In genomic region chr17:21316212-21316886, GRCh38 we compare ENCODE assay signal across 10 cellular contexts. TPM values are rescaled to one million over a fixed set of nuclear protein-coding genes. Genes with fewer than 3 reads are reported as not detected.
DNase-seq lines count a peak whose midpoint lies in the region; ATAC-seq and TF ChIP-seq lines count a peak whose summit lies in the region.
"Not testable (repeated sequence)": the region's sequence is repeated elsewhere in the genome, so short reads cannot be mapped to it uniquely, and the experiment has no call there.
"Had no signal": no experiment of that assay in that cellular context is flagged by ENCODE, and none has a peak within 500 bp of the region (broad histone marks: within the 10 kb centered on the region; RNA-seq: fewer than 3 reads in every experiment).

No MANE protein-coding gene starts in this region.

- H3K27me3 Mint-ChIP-seq in CD14-positive monocyte (ENCODE audit: low read depth in 3 of 3); naive B cell; stimulated activated naive B cell treated with anti-CD40 and anti-IgM and Interleukin-4, amounts not matched to agents 10 μg/mL and 1 μg/mL and 100 μg/mL, for 72 hours: not testable (repeated sequence)

- not testable (repeated sequence) for H3K36me3 ChIP-seq in SK-N-MC (ENCODE audit: insufficient read depth, low read length)

- peak overlapping the region; percentile 28; the same call in 1 of the 2 replicates for H3K4me3 ChIP-seq in SK-N-MC

- H3K9ac ChIP-seq in SK-N-MC (ENCODE audit: insufficient read length): not testable (repeated sequence)

- H3K36me3 Mint-ChIP-seq in CD14-positive monocyte: peaks cover 35 to 42% of the 10 kb centered on the region in 2 donors
- not testable (repeated sequence) for H3K36me3 Mint-ChIP-seq in activated naive CD4-positive, alpha-beta T cell treated with anti-CD3 and anti-CD28 coated beads, Interleukin-2, amount 50 U/mL, for 72 hours; naive B cell
- peaks cover 0 to 15% of the 10 kb centered on the region in 2 donors for H3K36me3 Mint-ChIP-seq in stimulated activated naive B cell treated with anti-CD40 and anti-IgM and Interleukin-4, amounts not matched to agents 10 μg/mL and 1 μg/mL and 100 μg/mL, for 72 hours

- H3K4me3 Mint-ChIP-seq in CD14-positive monocyte; stimulated activated naive B cell treated with anti-CD40 and anti-IgM and Interleukin-4, amounts not matched to agents 10 μg/mL and 1 μg/mL and 100 μg/mL, for 72 hours: not testable (repeated sequence)
- H3K4me3 Mint-ChIP-seq in naive B cell: peak overlapping the region in 3 of 8 donors; percentile 15 to 65 (median 32)

- intact Hi-C loops in CD14-positive monocyte (cut with micrococcal nuclease): not testable (repeated sequence)
- intact Hi-C loops in Right ventricle myocardium inferior (cut with DNase I): loop anchor here (10.0 kb wide), 2 partner anchors 138 to 198 kb away; no protein-coding TSS in a partner anchor

- H3K9me3 Mint-ChIP-seq in CD14-positive monocyte; activated naive CD4-positive, alpha-beta T cell treated with anti-CD3 and anti-CD28 coated beads, Interleukin-2, amount 50 U/mL, for 72 hours; naive B cell; stimulated activated naive B cell treated with anti-CD40 and anti-IgM and Interleukin-4, amounts not matched to agents 10 μg/mL and 1 μg/mL and 100 μg/mL, for 72 hours: not testable (repeated sequence)

- peak overlapping the region in 1 of 7 donors; percentile 50 for H3K27ac Mint-ChIP-seq in CD14-positive monocyte
- not testable (repeated sequence) for H3K27ac Mint-ChIP-seq in activated naive CD4-positive, alpha-beta T cell treated with anti-CD3 and anti-CD28 coated beads, Interleukin-2, amount 50 U/mL, for 72 hours; naive B cell; stimulated activated naive B cell treated with anti-CD40 and anti-IgM and Interleukin-4, amounts not matched to agents 10 μg/mL and 1 μg/mL and 100 μg/mL, for 72 hours

- not testable (repeated sequence) for H3K27ac ChIP-seq in SK-N-MC

- DNase-seq in CD14-positive monocyte (ENCODE audit: low spot score) (peak; percentile 41), Right ventricle myocardium inferior (ENCODE audit: missing footprints) (peak; percentile 59)
- DNase-seq in SK-N-MC (ENCODE audit: low read depth, low spot score); activated naive CD4-positive, alpha-beta T cell treated with anti-CD3 and anti-CD28 coated beads, Interleukin-2, amount 50 U/mL, for 72 hours (ENCODE audit: low spot score in 2 of 2); naive B cell; stimulated activated naive B cell treated with anti-CD40 and anti-IgM and Interleukin-4, amounts not matched to agents 10 μg/mL and 1 μg/mL and 100 μg/mL, for 72 hours: not testable (repeated sequence)

- peak; percentile 12 for TF ChIP-seq CTCF in CD14-positive monocyte (IDR thresholded peaks at IDR 0.05)

- H3K9me3 ChIP-seq in SK-N-MC (ENCODE audit: low read depth, low read length): not testable (repeated sequence)

- ATAC-seq in GM21390 (IDR thresholded peaks at IDR 0.05; ENCODE audit: unreplicated experiment) (peak; percentile 56), HG02973 (IDR thresholded peaks at IDR 0.05; ENCODE audit: unreplicated experiment) (peak; percentile 47), Right ventricle myocardium inferior (peak; percentile 84), naive B cell (ENCODE audit: low read depth in 2 of 2) (peak; percentile 90 to 91)
- peak; percentile 80 to 81 for ATAC-seq in activated naive CD4-positive, alpha-beta T cell treated with anti-CD3 and anti-CD28 coated beads, Interleukin-2, amount 50 U/mL, for 72 hours
- peak; percentile 83 to 89 for ATAC-seq in stimulated activated naive B cell treated with anti-CD40 and anti-IgM and Interleukin-4, amounts not matched to agents 10 μg/mL and 1 μg/mL and 100 μg/mL, for 72 hours (replicated peaks)

- H3K4me1 Mint-ChIP-seq in CD14-positive monocyte; naive B cell; stimulated activated naive B cell treated with anti-CD40 and anti-IgM and Interleukin-4, amounts not matched to agents 10 μg/mL and 1 μg/mL and 100 μg/mL, for 72 hours: not testable (repeated sequence)

RNA-seq across cellular contexts. Expression of gene MAP2K3, which starts 31.8 kb away (rescaled TPM):
- polyA plus RNA-seq in CD14-positive monocyte: 100 to 1,000 TPM; 107 to 166 TPM
- total RNA-seq in activated naive CD4-positive, alpha-beta T cell treated with anti-CD3 and anti-CD28 coated beads, Interleukin-2, amount 50 U/mL, for 72 hours: 100 to 1,000 TPM; 101 to 130 TPM
- 37.7 TPM for total RNA-seq in Right ventricle myocardium inferior
- polyA plus RNA-seq in naive B cell (ENCODE audit: low read depth in 6 of 6): 100 to 1,000 TPM in 2 of 6 donors, 10 to 100 TPM in 4; 93.2 to 151 (median 99.7) TPM

RNA-seq across cellular contexts. Expression of gene KCNJ12, which starts 59.8 kb away (rescaled TPM):
- polyA plus RNA-seq in CD14-positive monocyte (not detected), naive B cell (ENCODE audit: low read depth in 6 of 6) (not detected)
- total RNA-seq in activated naive CD4-positive, alpha-beta T cell treated with anti-CD3 and anti-CD28 coated beads, Interleukin-2, amount 50 U/mL, for 72 hours: not detected
- total RNA-seq in Right ventricle myocardium inferior: 12.6 TPM
- total RNA-seq: Calu3; T-helper 1 cell treated with Interleukin-12 subunit alpha and Interleukin-12 subunit beta and Interleukin-4 antibody, amounts not matched to agents 30 ng/mL and 1 ng/mL, for 36 hours had no signal

Comparison
In these comparisons a context has a peak if more than half of its experiments do, and no peak if none do; other contexts are left out.
1. RNA of gene KCNJ12, which starts 59.8 kb away (total RNA-seq): 12.6 TPM in Right ventricle myocardium inferior (single experiment); not detected in activated naive CD4-positive, alpha-beta T cell treated with anti-CD3 and anti-CD28 coated beads, Interleukin-2, amount 50 U/mL, for 72 hours; every median in the first group is over 10 times any median in the second.
2. Peak in every context shown above with its lines, with median percentiles within 50 percentile points of each other: ATAC-seq.